1 cellular context compared by ENCODE assay signal in the genomic region with DNA sequence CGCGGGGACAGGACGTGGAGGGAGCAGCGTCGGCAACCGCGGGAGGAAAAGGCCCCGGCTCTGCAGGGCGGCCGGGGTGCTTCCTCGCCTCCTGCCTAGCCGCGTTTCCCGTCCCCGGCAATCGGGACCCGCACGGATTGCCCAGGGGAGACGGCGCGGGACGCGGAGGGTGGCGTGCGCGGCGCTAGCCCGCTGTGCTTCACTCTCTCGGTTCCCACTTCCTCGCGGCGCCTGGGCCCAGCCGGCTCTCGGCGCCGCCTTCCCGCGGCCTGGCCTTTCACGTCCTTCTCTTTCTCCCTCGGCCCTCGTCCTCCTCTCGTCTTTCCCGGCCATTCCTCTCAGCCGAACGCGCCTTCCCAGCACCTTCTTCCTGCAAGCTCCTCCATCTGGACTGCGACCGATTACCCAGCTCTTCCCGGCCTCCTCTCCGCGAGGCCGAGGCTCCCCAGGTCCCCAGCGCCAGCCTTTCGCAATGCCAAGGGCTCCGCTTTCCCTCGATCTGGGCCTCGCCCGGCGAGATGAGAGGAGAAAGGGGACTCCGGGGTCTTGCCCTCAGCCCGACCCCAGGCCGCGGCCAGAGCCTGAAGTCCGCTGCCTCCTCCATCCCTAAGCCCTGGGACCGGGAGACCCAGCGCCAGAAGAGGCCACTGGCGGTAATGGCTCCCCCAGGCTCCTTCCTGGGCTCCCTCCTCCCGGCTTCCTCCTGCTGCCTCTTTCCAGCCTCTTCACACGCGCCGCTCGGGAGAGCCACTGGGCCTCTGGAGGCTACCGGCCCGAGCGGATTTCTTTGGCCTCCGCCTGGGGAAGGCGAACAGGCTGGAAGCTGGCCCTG.
TF ChIP-seq lines count a peak whose summit lies in the region.

No MANE protein-coding gene starts in this region.

TF ChIP-seq in HepG2, 621 proteins besides CTCF, POLR2A, EP300 and RAD21 (continued from another document and continues in another):
- TF ChIP-seq ZNF530 (CRISPR knock-in tag; IDR thresholded peaks at IDR 0.05; ENCODE audit: low read depth) (no peak; the same call in 1 of the 2 replicates), ZNF607 (CRISPR knock-in tag; IDR thresholded peaks at IDR 0.05; ENCODE audit: borderline replicate concordance) (peak; percentile 32; the same call in 1 of the 2 replicates), TBP (CRISPR knock-in tag; IDR thresholded peaks at IDR 0.05) (no peak), MXI1 (IDR thresholded peaks at IDR 0.05; ENCODE audit: borderline replicate concordance, low read depth, low read length) (no peak), ZNF329 (CRISPR knock-in tag; IDR thresholded peaks at IDR 0.05; ENCODE audit: low read depth) (peak; percentile 74; the same call in 1 of the 2 replicates), ZSCAN31 (CRISPR knock-in tag; IDR thresholded peaks at IDR 0.05; ENCODE audit: low read depth) (peak; percentile 76), NFE2L2 (IDR thresholded peaks at IDR 0.05; ENCODE audit: low read length) (no peak), XBP1 (CRISPR knock-in tag; IDR thresholded peaks at IDR 0.05) (peak; percentile 73; the same call in 1 of the 2 replicates), PHF8 (CRISPR knock-in tag; IDR thresholded peaks at IDR 0.05) (peak; percentile 87; the same call in 1 of the 2 replicates), ZNF337 (CRISPR knock-in tag; IDR thresholded peaks at IDR 0.05; ENCODE audit: borderline replicate concordance, low read depth) (no peak), MAFG (CRISPR knock-in tag; IDR thresholded peaks at IDR 0.05) (no peak), MTF2 (CRISPR knock-in tag; IDR thresholded peaks at IDR 0.05; ENCODE audit: borderline replicate concordance) (0 out of 2 replicates have a peak, but pooled peaks have one; percentile 50), ZNF124 (CRISPR knock-in tag; IDR thresholded peaks at IDR 0.05) (no peak; the same call in 1 of the 2 replicates), ZFP82 (CRISPR knock-in tag; IDR thresholded peaks at IDR 0.05; ENCODE audit: borderline replicate concordance) (no peak), ZNF468 (CRISPR knock-in tag; IDR thresholded peaks at IDR 0.05) (no peak), TEAD2 (CRISPR knock-in tag; IDR thresholded peaks at IDR 0.05) (peak; percentile 83; the same call in 1 of the 2 replicates), CREM (IDR thresholded peaks at IDR 0.05) (no peak), CREM (CRISPR knock-in tag; IDR thresholded peaks at IDR 0.05) (no peak), PCBP2 (optimal IDR thresholded peaks at IDR 0.05; ENCODE audit: low read depth, low read length, poor library complexity, severe bottlenecking) (no peak), CCDC6 (CRISPR knock-in tag; IDR thresholded peaks at IDR 0.05) (no peak), SP140L (CRISPR knock-in tag; IDR thresholded peaks at IDR 0.05; ENCODE audit: borderline replicate concordance) (no peak), ZNF34 (CRISPR knock-in tag; IDR thresholded peaks at IDR 0.05; ENCODE audit: borderline replicate concordance) (0 out of 2 replicates have a peak, but pooled peaks have one; percentile 3), ZNF292 (CRISPR knock-in tag; IDR thresholded peaks at IDR 0.05; ENCODE audit: borderline replicate concordance, low read depth) (no peak), NFKB2 (CRISPR knock-in tag; IDR thresholded peaks at IDR 0.05; ENCODE audit: borderline replicate concordance) (no peak), MXD4 (CRISPR knock-in tag; IDR thresholded peaks at IDR 0.05) (no peak), NFYB (CRISPR knock-in tag; IDR thresholded peaks at IDR 0.05) (no peak), CCAR2 (optimal IDR thresholded peaks at IDR 0.05; ENCODE audit: low read depth, low read length) (no peak), HOXA3 (CRISPR knock-in tag; IDR thresholded peaks at IDR 0.05) (peak; percentile 56; the same call in 1 of the 2 replicates), AGO2 (optimal IDR thresholded peaks at IDR 0.05; ENCODE audit: low read depth, low read length) (no peak), AHR (CRISPR knock-in tag; IDR thresholded peaks at IDR 0.05) (peak; percentile 11; the same call in 1 of the 2 replicates)
- TF ChIP-seq, protein P1, sequence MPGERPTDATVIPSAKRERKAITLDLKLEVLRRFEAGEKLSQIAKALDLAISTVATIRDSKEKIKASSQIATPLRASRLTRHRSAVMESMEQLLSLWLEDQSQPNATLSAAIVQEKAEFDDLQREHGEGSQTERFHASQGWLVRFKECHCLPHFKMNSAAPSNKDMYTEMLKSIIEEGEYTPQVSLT (CRISPR knock-in tag; IDR thresholded peaks at IDR 0.05; ENCODE audit: borderline replicate concordance, low read depth), result no peak
- TF ChIP-seq, protein P2, sequence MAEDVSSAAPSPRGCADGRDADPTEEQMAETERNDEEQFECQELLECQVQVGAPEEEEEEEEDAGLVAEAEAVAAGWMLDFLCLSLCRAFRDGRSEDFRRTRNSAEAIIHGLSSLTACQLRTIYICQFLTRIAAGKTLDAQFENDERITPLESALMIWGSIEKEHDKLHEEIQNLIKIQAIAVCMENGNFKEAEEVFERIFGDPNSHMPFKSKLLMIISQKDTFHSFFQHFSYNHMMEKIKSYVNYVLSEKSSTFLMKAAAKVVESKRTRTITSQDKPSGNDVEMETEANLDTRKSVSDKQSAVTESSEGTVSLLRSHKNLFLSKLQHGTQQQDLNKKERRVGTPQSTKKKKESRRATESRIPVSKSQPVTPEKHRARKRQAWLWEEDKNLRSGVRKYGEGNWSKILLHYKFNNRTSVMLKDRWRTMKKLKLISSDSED (CRISPR knock-in tag; IDR thresholded peaks at IDR 0.05), result no peak
- TF ChIP-seq, protein P3, sequence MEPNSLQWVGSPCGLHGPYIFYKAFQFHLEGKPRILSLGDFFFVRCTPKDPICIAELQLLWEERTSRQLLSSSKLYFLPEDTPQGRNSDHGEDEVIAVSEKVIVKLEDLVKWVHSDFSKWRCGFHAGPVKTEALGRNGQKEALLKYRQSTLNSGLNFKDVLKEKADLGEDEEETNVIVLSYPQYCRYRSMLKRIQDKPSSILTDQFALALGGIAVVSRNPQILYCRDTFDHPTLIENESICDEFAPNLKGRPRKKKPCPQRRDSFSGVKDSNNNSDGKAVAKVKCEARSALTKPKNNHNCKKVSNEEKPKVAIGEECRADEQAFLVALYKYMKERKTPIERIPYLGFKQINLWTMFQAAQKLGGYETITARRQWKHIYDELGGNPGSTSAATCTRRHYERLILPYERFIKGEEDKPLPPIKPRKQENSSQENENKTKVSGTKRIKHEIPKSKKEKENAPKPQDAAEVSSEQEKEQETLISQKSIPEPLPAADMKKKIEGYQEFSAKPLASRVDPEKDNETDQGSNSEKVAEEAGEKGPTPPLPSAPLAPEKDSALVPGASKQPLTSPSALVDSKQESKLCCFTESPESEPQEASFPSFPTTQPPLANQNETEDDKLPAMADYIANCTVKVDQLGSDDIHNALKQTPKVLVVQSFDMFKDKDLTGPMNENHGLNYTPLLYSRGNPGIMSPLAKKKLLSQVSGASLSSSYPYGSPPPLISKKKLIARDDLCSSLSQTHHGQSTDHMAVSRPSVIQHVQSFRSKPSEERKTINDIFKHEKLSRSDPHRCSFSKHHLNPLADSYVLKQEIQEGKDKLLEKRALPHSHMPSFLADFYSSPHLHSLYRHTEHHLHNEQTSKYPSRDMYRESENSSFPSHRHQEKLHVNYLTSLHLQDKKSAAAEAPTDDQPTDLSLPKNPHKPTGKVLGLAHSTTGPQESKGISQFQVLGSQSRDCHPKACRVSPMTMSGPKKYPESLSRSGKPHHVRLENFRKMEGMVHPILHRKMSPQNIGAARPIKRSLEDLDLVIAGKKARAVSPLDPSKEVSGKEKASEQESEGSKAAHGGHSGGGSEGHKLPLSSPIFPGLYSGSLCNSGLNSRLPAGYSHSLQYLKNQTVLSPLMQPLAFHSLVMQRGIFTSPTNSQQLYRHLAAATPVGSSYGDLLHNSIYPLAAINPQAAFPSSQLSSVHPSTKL (CRISPR knock-in tag; IDR thresholded peaks at IDR 0.05), result no peak
- TF ChIP-seq, protein P4, sequence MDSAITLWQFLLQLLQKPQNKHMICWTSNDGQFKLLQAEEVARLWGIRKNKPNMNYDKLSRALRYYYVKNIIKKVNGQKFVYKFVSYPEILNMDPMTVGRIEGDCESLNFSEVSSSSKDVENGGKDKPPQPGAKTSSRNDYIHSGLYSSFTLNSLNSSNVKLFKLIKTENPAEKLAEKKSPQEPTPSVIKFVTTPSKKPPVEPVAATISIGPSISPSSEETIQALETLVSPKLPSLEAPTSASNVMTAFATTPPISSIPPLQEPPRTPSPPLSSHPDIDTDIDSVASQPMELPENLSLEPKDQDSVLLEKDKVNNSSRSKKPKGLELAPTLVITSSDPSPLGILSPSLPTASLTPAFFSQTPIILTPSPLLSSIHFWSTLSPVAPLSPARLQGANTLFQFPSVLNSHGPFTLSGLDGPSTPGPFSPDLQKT (CRISPR knock-in tag; IDR thresholded peaks at IDR 0.05; ENCODE audit: borderline replicate concordance), result 0 out of 2 replicates have a peak, but pooled peaks have one; percentile 77
- TF ChIP-seq, protein P5, sequence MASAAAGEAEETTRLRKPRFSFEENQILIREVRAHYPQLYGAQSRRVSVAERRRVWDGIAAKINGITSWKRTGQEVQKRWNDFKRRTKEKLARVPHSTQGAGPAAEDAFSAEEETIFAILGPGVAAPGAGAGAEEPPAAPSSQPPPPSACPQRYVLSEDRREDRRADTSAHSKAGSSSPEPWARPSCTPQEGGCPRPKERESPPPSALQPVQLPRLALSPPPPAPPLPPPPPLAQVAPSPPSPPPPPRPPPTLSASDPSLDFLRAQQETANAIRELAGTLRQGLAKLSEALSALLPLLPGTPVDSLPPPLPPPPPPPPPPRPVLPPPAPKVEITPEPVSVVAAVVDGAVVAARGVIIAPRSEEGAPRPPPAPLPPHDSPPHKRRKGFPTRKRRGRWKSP (CRISPR knock-in tag; IDR thresholded peaks at IDR 0.05), result peak; percentile 29
- TF ChIP-seq, protein P6, sequence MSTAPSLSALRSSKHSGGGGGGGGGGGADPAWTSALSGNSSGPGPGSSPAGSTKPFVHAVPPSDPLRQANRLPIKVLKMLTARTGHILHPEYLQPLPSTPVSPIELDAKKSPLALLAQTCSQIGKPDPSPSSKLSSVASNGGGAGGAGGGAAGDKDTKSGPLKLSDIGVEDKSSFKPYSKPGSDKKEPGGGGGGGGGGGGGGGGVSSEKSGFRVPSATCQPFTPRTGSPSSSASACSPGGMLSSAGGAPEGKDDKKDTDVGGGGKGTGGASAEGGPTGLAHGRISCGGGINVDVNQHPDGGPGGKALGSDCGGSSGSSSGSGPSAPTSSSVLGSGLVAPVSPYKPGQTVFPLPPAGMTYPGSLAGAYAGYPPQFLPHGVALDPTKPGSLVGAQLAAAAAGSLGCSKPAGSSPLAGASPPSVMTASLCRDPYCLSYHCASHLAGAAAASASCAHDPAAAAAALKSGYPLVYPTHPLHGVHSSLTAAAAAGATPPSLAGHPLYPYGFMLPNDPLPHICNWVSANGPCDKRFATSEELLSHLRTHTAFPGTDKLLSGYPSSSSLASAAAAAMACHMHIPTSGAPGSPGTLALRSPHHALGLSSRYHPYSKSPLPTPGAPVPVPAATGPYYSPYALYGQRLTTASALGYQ (CRISPR knock-in tag; IDR thresholded peaks at IDR 0.05), result peak; percentile 48; the same call in 1 of the 2 replicates
- TF ChIP-seq, protein P7, sequence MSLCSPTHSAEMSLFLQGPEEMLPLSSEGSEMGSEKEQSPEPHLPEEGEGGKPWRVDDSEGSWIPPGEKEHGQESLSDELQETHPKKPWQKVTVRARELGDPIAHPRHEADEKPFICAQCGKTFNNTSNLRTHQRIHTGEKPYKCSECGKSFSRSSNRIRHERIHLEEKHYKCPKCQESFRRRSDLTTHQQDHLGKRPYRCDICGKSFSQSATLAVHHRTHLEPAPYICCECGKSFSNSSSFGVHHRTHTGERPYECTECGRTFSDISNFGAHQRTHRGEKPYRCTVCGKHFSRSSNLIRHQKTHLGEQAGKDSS (CRISPR knock-in tag; IDR thresholded peaks at IDR 0.05; ENCODE audit: borderline replicate concordance, low read depth), result peak; percentile 22; the same call in 1 of the 2 replicates
- TF ChIP-seq, protein P8, sequence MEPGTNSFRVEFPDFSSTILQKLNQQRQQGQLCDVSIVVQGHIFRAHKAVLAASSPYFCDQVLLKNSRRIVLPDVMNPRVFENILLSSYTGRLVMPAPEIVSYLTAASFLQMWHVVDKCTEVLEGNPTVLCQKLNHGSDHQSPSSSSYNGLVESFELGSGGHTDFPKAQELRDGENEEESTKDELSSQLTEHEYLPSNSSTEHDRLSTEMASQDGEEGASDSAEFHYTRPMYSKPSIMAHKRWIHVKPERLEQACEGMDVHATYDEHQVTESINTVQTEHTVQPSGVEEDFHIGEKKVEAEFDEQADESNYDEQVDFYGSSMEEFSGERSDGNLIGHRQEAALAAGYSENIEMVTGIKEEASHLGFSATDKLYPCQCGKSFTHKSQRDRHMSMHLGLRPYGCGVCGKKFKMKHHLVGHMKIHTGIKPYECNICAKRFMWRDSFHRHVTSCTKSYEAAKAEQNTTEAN (CRISPR knock-in tag; conservative IDR thresholded peaks at IDR 0.05), result peak; percentile 39; the same call in 1 of the 2 replicates
- TF ChIP-seq, protein P9, sequence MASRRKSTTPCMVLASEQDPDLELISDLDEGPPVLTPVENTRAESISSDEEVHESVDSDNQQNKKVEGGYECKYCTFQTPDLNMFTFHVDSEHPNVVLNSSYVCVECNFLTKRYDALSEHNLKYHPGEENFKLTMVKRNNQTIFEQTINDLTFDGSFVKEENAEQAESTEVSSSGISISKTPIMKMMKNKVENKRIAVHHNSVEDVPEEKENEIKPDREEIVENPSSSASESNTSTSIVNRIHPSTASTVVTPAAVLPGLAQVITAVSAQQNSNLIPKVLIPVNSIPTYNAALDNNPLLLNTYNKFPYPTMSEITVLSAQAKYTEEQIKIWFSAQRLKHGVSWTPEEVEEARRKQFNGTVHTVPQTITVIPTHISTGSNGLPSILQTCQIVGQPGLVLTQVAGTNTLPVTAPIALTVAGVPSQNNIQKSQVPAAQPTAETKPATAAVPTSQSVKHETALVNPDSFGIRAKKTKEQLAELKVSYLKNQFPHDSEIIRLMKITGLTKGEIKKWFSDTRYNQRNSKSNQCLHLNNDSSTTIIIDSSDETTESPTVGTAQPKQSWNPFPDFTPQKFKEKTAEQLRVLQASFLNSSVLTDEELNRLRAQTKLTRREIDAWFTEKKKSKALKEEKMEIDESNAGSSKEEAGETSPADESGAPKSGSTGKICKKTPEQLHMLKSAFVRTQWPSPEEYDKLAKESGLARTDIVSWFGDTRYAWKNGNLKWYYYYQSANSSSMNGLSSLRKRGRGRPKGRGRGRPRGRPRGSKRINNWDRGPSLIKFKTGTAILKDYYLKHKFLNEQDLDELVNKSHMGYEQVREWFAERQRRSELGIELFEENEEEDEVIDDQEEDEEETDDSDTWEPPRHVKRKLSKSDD (CRISPR knock-in tag; IDR thresholded peaks at IDR 0.05; ENCODE audit: low read depth), result no peak
